In the genomic region with DNA sequence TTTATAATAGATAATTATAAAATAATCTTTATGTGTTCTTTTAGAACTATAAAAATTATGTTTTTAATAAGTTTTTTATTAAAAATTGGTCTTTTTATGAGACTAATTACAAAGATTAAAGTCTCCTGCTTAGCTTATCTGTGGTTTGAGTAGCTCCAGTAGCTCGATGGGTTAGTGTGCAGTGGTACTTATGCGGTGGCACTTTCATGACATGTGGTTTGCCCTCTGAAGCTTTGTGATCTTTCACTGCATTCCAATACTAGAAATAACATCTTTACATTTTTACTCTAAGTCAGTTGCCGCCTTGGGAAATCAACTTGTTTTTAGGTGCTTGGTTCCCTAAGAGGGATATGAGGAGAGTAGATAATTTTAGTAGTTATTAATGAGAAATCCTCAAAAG, we compare ENCODE assay signal across 32 cellular contexts.
"Had no signal": no experiment of that assay in that cellular context is flagged by ENCODE, and none has a peak within 500 bp of the region (broad histone marks: within the 10 kb centered on the region; RNA-seq: fewer than 3 reads in every experiment).

No MANE protein-coding gene starts in this region.

- ATAC-seq: activated CD8-positive, alpha-beta memory T cell treated with anti-CD3 and anti-CD28 coated beads, Interleukin-2, amount 10 ng/mL, durations not matched to agents 7 days and 5 days; Panc1 had no signal

- DNase-seq: activated B cell treated with CpG ODN at 0.5 μM for 24 hours; activated CD4-positive, alpha-beta memory T cell treated with anti-CD3 and anti-CD28 coated beads for 36 hours; activated CD4-positive, alpha-beta T cell treated with anti-CD3 and anti-CD28 coated beads for 4 hours; activated CD4-positive, alpha-beta T cell treated with anti-CD3 and anti-CD28 coated beads, Interleukin-2, amount 50 U/mL, for 1 hour; activated CD4-positive, CD25-positive, alpha-beta regulatory T cell treated with anti-CD3 and anti-CD28 coated beads, Interleukin-2, amount 50 U/mL, for 72 hours; activated CD8-positive, alpha-beta memory T cell treated with anti-CD3 and anti-CD28 coated beads for 24 hours; activated CD8-positive, alpha-beta memory T cell treated with anti-CD3 and anti-CD28 coated beads, Interleukin-2, amount 10 ng/mL, durations not matched to agents 7 days and 5 days; activated CD8-positive, alpha-beta memory T cell treated with anti-CD3 and anti-CD28 coated beads, Interleukin-2, amount 50 U/mL, for 48 hours; activated effector memory CD4-positive, alpha-beta T cell treated with Interleukin-2 at 50 U/mL for 16 hours; activated naive CD4-positive, alpha-beta T cell treated with anti-CD3 and anti-CD28 coated beads, Interleukin-2, amount 10 ng/mL, durations not matched to agents 7 days and 5 days; activated naive CD8-positive, alpha-beta T cell treated with anti-CD3 and anti-CD28 coated beads for 36 hours; activated T-cell treated with anti-CD3 and anti-CD28 coated beads, Interleukin-2, amount 50 U/mL, for 48 hours; amniotic stem cell; aorta; Karpas-422; MG63; NCI-H1048; NCI-H1105 treated with DMSO at 0.1 percent for 48 hours; NCI-H1436; NCI-H1694; NCI-H1930; NCI-H2081 treated with DMSO at 0.1 percent for 48 hours; NCI-H226; NCI-H446 treated with DMSO at 0.1 percent for 48 hours; NCI-H524; NCI-H69; NCI-H82; SHP77; SJCRH30 had no signal

- H3K4me3 ChIP-seq: cardiac muscle cell, MG63, SJCRH30, SK-N-MC had no signal
